In genomic region chr12:58942345-58942744, GRCh38 we compare ENCODE assay signal across 23 cellular contexts. TPM values are rescaled to one million over a fixed set of nuclear protein-coding genes. Genes with fewer than 3 reads are reported as not detected.
DNase-seq lines count a peak whose midpoint lies in the region; ATAC-seq, FAIRE-seq and TF ChIP-seq lines count a peak whose summit lies in the region.
"Had no signal": no experiment of that assay in that cellular context is flagged by ENCODE, and none has a peak within 500 bp of the region (broad histone marks: within the 10 kb centered on the region; RNA-seq: fewer than 3 reads in every experiment).

No MANE protein-coding gene starts in this region.

- H3K36me3 ChIP-seq in endothelial cell of umbilical vein (ENCODE audit: control insufficient read depth in 2 of 2, extremely low read depth in 1 of 2, insufficient read depth in 2 of 2, low read length in 2 of 2) (no peaks in the 10 kb centered on the region), spleen (no peaks in the 10 kb centered on the region)
- H3K36me3 ChIP-seq: BLaER1, HAP-1 had no signal

- no TSS peak for BruUV-seq in endothelial cell of umbilical vein (replicated peaks; lab: Mats Ljungman, UMichigan)

- TF ChIP-seq CTCF in endothelial cell of umbilical vein (IDR thresholded peaks at IDR 0.05; ENCODE audit: extremely low read depth in 1 of 2, insufficient read depth in 1 of 2, low read depth in 1 of 2, low read length in 2 of 2) = no peak
- no peak for TF ChIP-seq CTCF in spleen (IDR thresholded peaks at IDR 0.05 in 8 of 11, conservative IDR thresholded peaks at IDR 0.05 in 3 of 11)
- TF ChIP-seq CTCF in lower leg skin (IDR thresholded peaks at IDR 0.05) = no peak

- H2AFZ ChIP-seq in endothelial cell of umbilical vein (ENCODE audit: low read depth, low read length) = peak overlapping the region; percentile 68

- H3K9me1 ChIP-seq in endothelial cell of umbilical vein (replicated peaks; ENCODE audit: control insufficient read depth, extremely low read depth, insufficient read depth, low read length) = peaks cover 2% of the 10 kb centered on the region

- dilution Hi-C loops in endothelial cell of umbilical vein (cut with MboI; ENCODE audit: extremely low pct_ligation_motif_present, low sequenced_read_pairs) = no loop called here

- H3K4me1 ChIP-seq in endothelial cell of umbilical vein (ENCODE audit: control insufficient read depth, extremely low read depth, insufficient read depth, low read length) (peaks cover 36% of the 10 kb centered on the region), spleen (peaks cover 0 to 13% (median 0%) of the 10 kb centered on the region in 6 donors)
- H3K4me1 ChIP-seq: BLaER1, Caco-2 had no signal

- CTCF ChIA-PET in endothelial cell of umbilical vein (lab: Charles Lee) = interaction anchor here (1.0 to 1.7 kb wide), 6 partner anchors 8 to 19 kb away, joined by 3 to 6 read pairs (median 4); no protein-coding TSS in a partner anchor

- H3K27ac ChIP-seq in endothelial cell of umbilical vein (ENCODE audit: insufficient read depth, low read depth, low read length) = peak overlapping the region; percentile 20
- H3K27ac ChIP-seq in spleen = peak overlapping the region in 7 of 8 donors; percentile 39 to 70 (median 58)
- H3K27ac ChIP-seq: BLaER1, C4-2B had no signal

- H3K79me2 ChIP-seq in endothelial cell of umbilical vein (ENCODE audit: control insufficient read depth, insufficient read depth, low read length) = no peaks in the 10 kb centered on the region

- no peak for FAIRE-seq in endothelial cell of umbilical vein (lab: Jason Lieb, UNC)
- FAIRE-seq: D721Med, GM12891, GM18507, H54 had no signal

- H3K4me2 ChIP-seq in endothelial cell of umbilical vein (ENCODE audit: insufficient read depth, low read length) = peak overlapping the region; percentile 92
- H3K4me2 ChIP-seq: BLaER1 had no signal

- POLR2A ChIA-PET in endothelial cell of umbilical vein (lab: Charles Lee) = no interaction called here

- no peak for ATAC-seq in GM21717 (IDR thresholded peaks at IDR 0.05; ENCODE audit: unreplicated experiment)
- ATAC-seq: CD8-positive, alpha-beta T cell had no signal

- H3K4me3 ChIP-seq in endothelial cell of umbilical vein (replicated peaks in 1 of 3; ENCODE audit: insufficient read depth in 1 of 3, low read depth in 1 of 3, low read length in 3 of 3) (no peak overlapping the region), spleen (no peak overlapping the region), lower leg skin (ENCODE audit: low read depth, poor library complexity, severe bottlenecking) (no peak overlapping the region)
- H3K4me3 ChIP-seq: BLaER1, HAP-1 had no signal

- no peaks in the 10 kb centered on the region for H4K20me1 ChIP-seq in endothelial cell of umbilical vein (replicated peaks; ENCODE audit: control insufficient read depth, extremely low read depth, insufficient read depth, low read length)
- H4K20me1 ChIP-seq: BLaER1 had no signal

- WGBS in spleen, 5 donors = 71 to 82% (median 78%) methylated on average over 2 of the region's 2 CpGs
- 54 to 59% methylated on average over 2 of the region's 2 CpGs for WGBS in lower leg skin, 2 donors

- H3K9me3 ChIP-seq in endothelial cell of umbilical vein (replicated peaks; ENCODE audit: control insufficient read depth, insufficient read depth, low read length) (no peaks in the 10 kb centered on the region), spleen (peaks cover 0 to 16% (median 2%) of the 10 kb centered on the region in 8 donors)
- H3K9me3 ChIP-seq: BLaER1, Caco-2, HAP-1 had no signal

- H3K9ac ChIP-seq in endothelial cell of umbilical vein (replicated peaks; ENCODE audit: extremely low read depth, insufficient read depth, low read length) = no peak overlapping the region
- H3K9ac ChIP-seq: BLaER1 had no signal

- H3K27me3 ChIP-seq in endothelial cell of umbilical vein (ENCODE audit: control insufficient read depth in 2 of 2, insufficient read depth in 2 of 2, low read length in 2 of 2) = no peaks in the 10 kb centered on the region
- no peaks in the 10 kb centered on the region for H3K27me3 ChIP-seq in spleen (replicated peaks in 1 of 7)
- H3K27me3 ChIP-seq: BLaER1 had no signal

- intact Hi-C loops in endothelial cell of umbilical vein (cut with micrococcal nuclease) (no loop called here), spleen (cut with DNase I; ENCODE audit: low total_unique reads) (no loop called here), lower leg skin (cut with DNase I; ENCODE audit: low total_unique reads) (no loop called here)

- TF ChIP-seq POLR2A in endothelial cell of umbilical vein (IDR thresholded peaks at IDR 0.05; ENCODE audit: low read depth, low read length) (no peak), spleen (IDR thresholded peaks at IDR 0.05) (no peak), lower leg skin (IDR thresholded peaks at IDR 0.05) (no peak)

- peak; percentile 22 for DNase-seq in NCI-H69 (lab: John Stamatoyannopoulos, UW)
- DNase-seq in endothelial cell of umbilical vein (ENCODE audit: low read depth, low spot score) = no peak
- no peak for DNase-seq in spleen
- no peak for DNase-seq in Ammon's horn (ENCODE audit: low spot score)
- no peak for DNase-seq in lower leg skin (ENCODE audit: low spot score in 2 of 2)
- DNase-seq: Caco-2; CD4-positive, CD25-positive, alpha-beta regulatory T cell; CD8-positive, alpha-beta T cell; DMS 273 treated with DMSO at 0.1 percent for 48 hours; DMS53; DMS79 treated with DMSO at 0.1 percent for 48 hours; GF-D8; GOT3; HFFc6 had no signal

TF ChIP-seq in endothelial cell of umbilical vein, 7 proteins besides CTCF, POLR2A, EP300 and RAD21:
- no peak for TF ChIP-seq GATA2 (IDR thresholded peaks at IDR 0.05; ENCODE audit: insufficient read depth, insufficient read length, low read depth, low read length)
- TF ChIP-seq MAX (IDR thresholded peaks at IDR 0.05; ENCODE audit: insufficient read depth, insufficient read length) = no peak
- TF ChIP-seq POLR2AphosphoS5 (IDR thresholded peaks at IDR 0.05; ENCODE audit: insufficient read depth, low read depth, low read length) = no peak
- no peak for TF ChIP-seq JUN (IDR thresholded peaks at IDR 0.05; ENCODE audit: borderline replicate concordance, insufficient read depth, insufficient read length, low read depth)
TF ChIP-seq in endothelial cell of umbilical vein: peak in this region for 0.

RNA-seq across cellular contexts. Expression of gene LRIG3, which starts 22.0 kb away (rescaled TPM):
- 42.9 and 55.5 TPM in 2 replicates for total RNA-seq in endothelial cell of umbilical vein
- polyA plus RNA-seq in endothelial cell of umbilical vein = 43.8 and 55.7 TPM in 2 replicates
- 29.9 and 35.4 TPM in 2 replicates for polyA plus RNA-seq in endothelial cell of umbilical vein (2011; cell fraction: cytosol; rRNA removed)
- 243 and 268 TPM in 2 replicates for polyA plus RNA-seq in endothelial cell of umbilical vein (2011; cell fraction: nucleus; rRNA removed)
- 32.9 and 36.9 TPM in 2 replicates for polyA plus RNA-seq in endothelial cell of umbilical vein (2012)
- 151 and 163 TPM in 2 replicates for polyA minus RNA-seq in endothelial cell of umbilical vein
- polyA minus RNA-seq in endothelial cell of umbilical vein (2011; cell fraction: cytosol; rRNA and poly(A)+ RNA removed) = 8.7 TPM
- polyA minus RNA-seq in endothelial cell of umbilical vein (2011; cell fraction: nucleus; rRNA and poly(A)+ RNA removed) = 531 and 703 TPM in 2 replicates
- 100 to 1,000 TPM in 1 of 7 donors, 10 to 100 TPM in 6; 20.7 to 110 (median 34.2) TPM for total RNA-seq in spleen
- 1 to 10 TPM; 1.3 to 3.5 (median 2.3) TPM for polyA plus RNA-seq in spleen
- total RNA-seq in lower leg skin = 100 to 1,000 TPM in 3 of 4 donors, 10 to 100 TPM in 1; 87.7 to 134 (median 117) TPM
- total RNA-seq: B cell; CD4-positive, CD25-positive, alpha-beta regulatory T cell; CD8-positive, alpha-beta T cell had no signal
- polyA plus RNA-seq: CD4-positive, CD25-positive, alpha-beta regulatory T cell had no signal
